Comparison of ENCODE assay signal across 15 cellular contexts in genomic region chr7:95011156-95011928, GRCh38.
DNase-seq lines count a peak whose midpoint lies in the region; ATAC-seq and TF ChIP-seq lines count a peak whose summit lies in the region.
"Had no signal": no experiment of that assay in that cellular context is flagged by ENCODE, and none has a peak within 500 bp of the region (broad histone marks: within the 10 kb centered on the region; RNA-seq: fewer than 3 reads in every experiment).

No MANE protein-coding gene starts in this region.

- H3K36me3 Mint-ChIP-seq in immature natural killer cell, result no peaks in the 10 kb centered on the region
- H3K36me3 Mint-ChIP-seq: CD14-positive monocyte had no signal

- no peak for TF ChIP-seq POLR2A in gastroesophageal sphincter (IDR thresholded peaks at IDR 0.05)

- CTCF ChIA-PET in BJ (lab: Yijun Ruan, JAX), result interaction anchor here (1.0 kb wide), 1 partner anchor 79 kb away, joined by 3 read pairs; no protein-coding TSS in a partner anchor

- H3K27me3 ChIP-seq in BJ (ENCODE audit: control insufficient read depth, insufficient read depth, low read length), result no peaks in the 10 kb centered on the region
- no peaks in the 10 kb centered on the region for H3K27me3 ChIP-seq in gastroesophageal sphincter

- TF ChIP-seq CTCF in BJ (IDR thresholded peaks at IDR 0.05; ENCODE audit: insufficient read depth, low read depth, low read length) (no peak), epithelial cell of esophagus (IDR thresholded peaks at IDR 0.05; ENCODE audit: insufficient read depth, low read depth, low read length, missing control alignments) (no peak), gastroesophageal sphincter (IDR thresholded peaks at IDR 0.05) (no peak)

- TF ChIP-seq EP300 in gastroesophageal sphincter (IDR thresholded peaks at IDR 0.05), result no peak

- H3K4me1 Mint-ChIP-seq in immature natural killer cell, result no peaks in the 10 kb centered on the region
- H3K4me1 Mint-ChIP-seq: CD14-positive monocyte had no signal

- H3K4me3 ChIP-seq in BJ (ENCODE audit: low read depth, low read length), result no peak overlapping the region
- H3K4me3 ChIP-seq in epithelial cell of esophagus (ENCODE audit: low read length), result no peak overlapping the region
- H3K4me3 ChIP-seq in gastroesophageal sphincter, result no peak overlapping the region
- H3K4me3 ChIP-seq: coronary artery, lower lobe of right lung had no signal

- H3K27ac Mint-ChIP-seq in immature natural killer cell, result no peak overlapping the region
- H3K27ac Mint-ChIP-seq: CD14-positive monocyte had no signal

- H3K36me3 ChIP-seq in BJ (ENCODE audit: control insufficient read depth, insufficient read depth, low read length), result no peaks in the 10 kb centered on the region
- no peaks in the 10 kb centered on the region for H3K36me3 ChIP-seq in gastroesophageal sphincter
- H3K36me3 ChIP-seq: lower lobe of right lung had no signal

- no peaks in the 10 kb centered on the region for H3K9me3 Mint-ChIP-seq in immature natural killer cell

- no peak for ATAC-seq in gastroesophageal sphincter

- POLR2A ChIA-PET in BJ (lab: Charles Lee), result no interaction called here

- H3K27me3 Mint-ChIP-seq in immature natural killer cell (ENCODE audit: low read depth in 3 of 3), result peaks cover 0 to 3% (median 0%) of the 10 kb centered on the region in 3 donors

- no peaks in the 10 kb centered on the region for H3K9me3 ChIP-seq in gastroesophageal sphincter
- H3K9me3 ChIP-seq: lower lobe of right lung had no signal

- no peak overlapping the region for H3K4me3 Mint-ChIP-seq in immature natural killer cell
- H3K4me3 Mint-ChIP-seq: CD14-positive monocyte had no signal

- DNase-seq in BJ (ENCODE audit: low read depth) (peak; percentile 44), RKO (ENCODE audit: low spot score) (peak; percentile 57), epithelial cell of esophagus (ENCODE audit: low read depth) (peak; percentile 35), non-pigmented ciliary epithelial cell (ENCODE audit: low read depth) (peak; percentile 50), retina (no peak), immature natural killer cell (no peak), ecto neural progenitor cell (ENCODE audit: low spot score) (no peak)
- DNase-seq: activated naive CD4-positive, alpha-beta T cell treated with Interleukin-2 at 50 U/mL for 16 hours; glutamatergic neuron; lower lobe of right lung; stimulated activated CD4-positive, alpha-beta T cell treated with anti-CD3 and anti-CD28 coated beads, Interleukin-4, amount 100 ng/mL, for 1 hour; stimulated activated naive CD4-positive, alpha-beta T cell had no signal

- H3K4me1 ChIP-seq in gastroesophageal sphincter, result peaks cover 0 to 12% (median 0%) of the 10 kb centered on the region in 3 donors
- H3K4me1 ChIP-seq: lower lobe of right lung had no signal

- WGBS in gastroesophageal sphincter (ENCODE audit: low coverage in 1 of 2), 2 donors, result 28 to 29% methylated on average over 1 of the region's 1 CpG

- H3K27ac ChIP-seq in gastroesophageal sphincter, result no peak overlapping the region
- H3K27ac ChIP-seq: coronary artery, lower lobe of right lung had no signal

Comparison
In these comparisons a context has a peak if more than half of its experiments do, and no peak if none do; other contexts are left out.
1. DNase-seq: peak in BJ (single experiment), RKO (single experiment), epithelial cell of esophagus (single experiment) and non-pigmented ciliary epithelial cell (single experiment); none in retina (single experiment), immature natural killer cell (0 of 3) and ecto neural progenitor cell (single experiment).